12 cellular contexts compared by ENCODE assay signal in genomic region chr2:137886432-137886831, GRCh38.
DNase-seq lines count a peak whose midpoint lies in the region; ATAC-seq lines count a peak whose summit lies in the region.
"Had no signal": no experiment of that assay in that cellular context is flagged by ENCODE, and none has a peak within 500 bp of the region (broad histone marks: within the 10 kb centered on the region; RNA-seq: fewer than 3 reads in every experiment).

No MANE protein-coding gene starts in this region.

- no peak for ATAC-seq in GM18517 (IDR thresholded peaks at IDR 0.05; ENCODE audit: unreplicated experiment)
- ATAC-seq in GM18870 (IDR thresholded peaks at IDR 0.05; ENCODE audit: unreplicated experiment), result no peak

- DNase-seq in DMS 273 treated with DMSO at 0.1 percent for 48 hours (lab: John Stamatoyannopoulos, UW) (peak; percentile 75), HPDE6-E6E7 (ENCODE audit: extremely low spot score) (peak; percentile 14), NCI-H82 treated with DMSO at 0.1 percent for 48 hours (lab: John Stamatoyannopoulos, UW; ENCODE audit: unreplicated experiment) (peak; percentile 62), glomerular visceral epithelial cell (ENCODE audit: extremely low spot score) (peak; percentile 16), nucleus accumbens (lab: John Stamatoyannopoulos, UW) (no peak), midbrain (lab: John Stamatoyannopoulos, UW) (no peak)
- DNase-seq: activated CD4-positive, alpha-beta memory T cell treated with anti-CD3 and anti-CD28 coated beads for 36 hours; activated naive CD4-positive, alpha-beta T cell treated with anti-CD3 and anti-CD28 coated beads, Interleukin-2, amount 50 U/mL, for 16 hours; dorsolateral prefrontal cortex; tibial artery had no signal

Comparison
In these comparisons a context has a peak if more than half of its experiments do, and no peak if none do; other contexts are left out.
1. DNase-seq: peak in DMS 273 treated with DMSO at 0.1 percent for 48 hours (single experiment), HPDE6-E6E7 (single experiment), NCI-H82 treated with DMSO at 0.1 percent for 48 hours (single experiment) and glomerular visceral epithelial cell (single experiment); none in nucleus accumbens (0 of 56) and midbrain (single experiment).